In genomic region chr9:33297455-33297854, GRCh38 we compare ENCODE assay signal across 10 cellular contexts. TPM values are rescaled to one million over a fixed set of nuclear protein-coding genes. Genes with fewer than 3 reads are reported as not detected.
DNase-seq lines count a peak whose midpoint lies in the region; ATAC-seq, FAIRE-seq and TF ChIP-seq lines count a peak whose summit lies in the region.
"Had no signal": no experiment of that assay in that cellular context is flagged by ENCODE, and none has a peak within 500 bp of the region (broad histone marks: within the 10 kb centered on the region; RNA-seq: fewer than 3 reads in every experiment).

No MANE protein-coding gene starts in this region.

- no peak for TF ChIP-seq POLR2A in GM12878 (IDR thresholded peaks at IDR 0.05; ENCODE audit: low read depth, low read length)

- intact Hi-C loops in activated CD4-positive, alpha-beta T cell treated with anti-CD3 and anti-CD28 coated beads for 36 hours (cut with DNase I, micrococcal nuclease): loop anchor here in 1 of 2 experiments (10.0 kb wide), 3 partner anchors 877 to 1777 kb away; partner anchors contain the start of genes ACO1, FANCG, UBAP1 and VCP
- intact Hi-C loops in GM12878 (cut with micrococcal nuclease; ENCODE audit: unreplicated experiment): loop anchor here (10.0 kb wide), 1 partner anchor 133 kb away; the partner anchor contains the start of gene B4GALT1

- no peak overlapping the region; the same call in 1 of the 2 replicates for H3K9ac ChIP-seq in GM12878 (ENCODE audit: control insufficient read depth, insufficient read depth, low read length)

- peak; percentile 97 for FAIRE-seq in GM12878 (lab: Jason Lieb, UNC)
- FAIRE-seq in D721Med (lab: Jason Lieb, UNC): no peak

- H3K27me3 Mint-ChIP-seq in activated CD4-positive, alpha-beta T cell treated with anti-CD3 and anti-CD28 coated beads for 36 hours: no peaks in the 10 kb centered on the region
- H3K27me3 Mint-ChIP-seq in osteocyte (ENCODE audit: unreplicated experiment): no peaks in the 10 kb centered on the region

- RAD21 ChIA-PET in GM12878 (lab: Charles Lee; ENCODE audit: unreplicated experiment): interaction anchor here (1.2 to 2.9 kb wide), 2 partner anchors 10 to 176 kb away, joined by 3 to 13 read pairs; partner anchors contain the start of gene NOL6

- peak overlapping the region; percentile 23 for H3K4me3 Mint-ChIP-seq in activated CD4-positive, alpha-beta T cell treated with anti-CD3 and anti-CD28 coated beads for 36 hours
- no peak overlapping the region for H3K4me3 Mint-ChIP-seq in osteocyte (ENCODE audit: unreplicated experiment)

- in situ Hi-C loops in GM12878 (cut with MboI): loop anchor here (5.0 kb wide), 1 partner anchor 50 kb away; no protein-coding TSS in a partner anchor

- peak overlapping the region; percentile 77 for H3K27ac ChIP-seq in GM12878 (ENCODE audit: control insufficient read depth, insufficient read depth)

- TF ChIP-seq EP300 in GM12878 (IDR thresholded peaks at IDR 0.05; ENCODE audit: borderline replicate concordance in 1 of 2, control insufficient read depth in 1 of 2, low read depth in 2 of 2, low read length in 2 of 2): peak; percentile 24 to 43; a peak in 1 of 4 replicates

- DNase-seq in activated CD4-positive, alpha-beta T cell treated with anti-CD3 and anti-CD28 coated beads for 36 hours: peak; percentile 54
- DNase-seq in activated CD4-positive, alpha-beta T cell treated with anti-CD3 and anti-CD28 coated beads, Interleukin-2, amount 50 U/mL, for 1 hour: no peak
- DNase-seq in NCI-H1105 (lab: John Stamatoyannopoulos, UW) (peak; percentile 12), GM12878 (ENCODE audit: low read depth, low spot score) (peak; percentile 78), osteocyte (ENCODE audit: extremely low spot score, unreplicated experiment) (peak; percentile 25), D721Med (ENCODE audit: insufficient read length, low spot score) (no peak), mesenteric fat pad (ENCODE audit: low spot score) (no peak)

- peaks cover 84% of the 10 kb centered on the region for H3K79me2 ChIP-seq in GM12878 (ENCODE audit: control insufficient read depth, insufficient read depth, low read length)

- TF ChIP-seq RAD21 in GM12878 (IDR thresholded peaks at IDR 0.05; ENCODE audit: insufficient read depth, low read depth, low read length): no peak

- no peaks in the 10 kb centered on the region for H3K27me3 ChIP-seq in GM12878 (replicated peaks in 1 of 2; ENCODE audit: control insufficient read depth in 2 of 2, insufficient read depth in 2 of 2, low read length in 1 of 2)

- peak overlapping the region; percentile 67 for H3K4me3 ChIP-seq in GM12878

- H3K9me3 Mint-ChIP-seq in activated CD4-positive, alpha-beta T cell treated with anti-CD3 and anti-CD28 coated beads for 36 hours (ENCODE audit: low read depth): no peaks in the 10 kb centered on the region
- no peaks in the 10 kb centered on the region for H3K9me3 Mint-ChIP-seq in osteocyte (ENCODE audit: unreplicated experiment)

- CTCF ChIA-PET in activated CD4-positive, alpha-beta T cell treated with anti-CD3 and anti-CD28 coated beads for 36 hours (lab: Charles Lee): interaction anchor here (1.7 to 2.4 kb wide), 2 partner anchors 10 to 11 kb away, joined by 4 to 16 read pairs; no protein-coding TSS in a partner anchor
- CTCF ChIA-PET in GM12878 (lab: Yijun Ruan, JAX): interaction anchor here (1.0 to 3.6 kb wide), 4 partner anchors 11 to 176 kb away, joined by 3 to 32 read pairs (median 4); partner anchors contain the start of gene NOL6

- H3K4me2 ChIP-seq in GM12878 (ENCODE audit: control insufficient read depth, insufficient read depth): peak overlapping the region; percentile 90

- TF ChIP-seq CTCF in GM12878 (IDR thresholded peaks at IDR 0.05 in 2 of 3, conservative IDR thresholded peaks at IDR 0.05 in 1 of 3; ENCODE audit: control insufficient read depth in 2 of 3, extremely low read depth in 1 of 3, insufficient read depth in 1 of 3, low read depth in 3 of 3, low read length in 3 of 3) (no peak), osteocyte (IDR thresholded peaks at IDR 0.05) (no peak), D721Med (IDR thresholded peaks at IDR 0.05; ENCODE audit: insufficient read depth, missing control alignments) (no peak)

- H3K36me3 Mint-ChIP-seq in activated CD4-positive, alpha-beta T cell treated with anti-CD3 and anti-CD28 coated beads for 36 hours (ENCODE audit: low read depth): peaks cover 68% of the 10 kb centered on the region
- peaks cover 51% of the 10 kb centered on the region for H3K36me3 Mint-ChIP-seq in osteocyte (ENCODE audit: unreplicated experiment)

- no TSS peak for BruUV-seq in GM12878 (replicated peaks; lab: Mats Ljungman, UMichigan)

- H3K9me3 ChIP-seq in GM12878 (replicated peaks; ENCODE audit: control insufficient read depth, insufficient read depth, low read length): no peaks in the 10 kb centered on the region

- H4K20me1 ChIP-seq in GM12878 (ENCODE audit: control insufficient read depth, insufficient read depth): no peaks in the 10 kb centered on the region

- H3K4me1 ChIP-seq in GM12878 (ENCODE audit: control insufficient read depth, insufficient read depth, low read length): peaks cover 25% of the 10 kb centered on the region

- WGBS in GM12878 (ENCODE audit: insufficient coverage, insufficient replicate concordance, low lambda C conversion rate, missing lambda C conversion rate): 24% methylated on average over 1 of the region's 1 CpG

- peak; percentile 50 for ATAC-seq in activated CD4-positive, alpha-beta T cell treated with anti-CD3 and anti-CD28 coated beads for 36 hours
- ATAC-seq in HG02678 (IDR thresholded peaks at IDR 0.05; ENCODE audit: unreplicated experiment): peak; percentile 93
- ATAC-seq in GM12878: peak; percentile 86

- SMC1A ChIA-PET in GM12878 (lab: Charles Lee; ENCODE audit: uncharacterized antibody, unreplicated experiment): interaction anchor here (0.6 to 3.0 kb wide), 9 partner anchors 10 to 213 kb away, joined by 3 to 19 read pairs (median 3); no protein-coding TSS in a partner anchor

- no peak overlapping the region for H2AFZ ChIP-seq in GM12878 (ENCODE audit: control insufficient read depth, low read depth, low read length)

- peak overlapping the region; percentile 90 for H3K27ac Mint-ChIP-seq in activated CD4-positive, alpha-beta T cell treated with anti-CD3 and anti-CD28 coated beads for 36 hours
- peak overlapping the region; percentile 1 for H3K27ac Mint-ChIP-seq in osteocyte (ENCODE audit: unreplicated experiment)

- POLR2A ChIA-PET in activated CD4-positive, alpha-beta T cell treated with anti-CD3 and anti-CD28 coated beads for 36 hours (lab: Charles Lee): interaction anchor here (0.6 kb wide), 1 partner anchor 218 kb away, joined by 3 read pairs; no protein-coding TSS in a partner anchor
- POLR2A ChIA-PET in GM12878 (lab: Charles Lee): interaction anchor here (0.5 to 1.6 kb wide), 4 partner anchors 24 to 1773 kb away, joined by 3 to 7 read pairs (median 6); partner anchors contain the start of genes BAG1 and CHMP5

- H3K36me3 ChIP-seq in GM12878 (ENCODE audit: control insufficient read depth in 2 of 2, insufficient read depth in 2 of 2, low read length in 1 of 2): peaks cover 4 to 42% of the 10 kb centered on the region in 2 experiments; a peak in 3 of 4 replicates

- H3K4me1 Mint-ChIP-seq in activated CD4-positive, alpha-beta T cell treated with anti-CD3 and anti-CD28 coated beads for 36 hours: peaks cover 76% of the 10 kb centered on the region
- H3K4me1 Mint-ChIP-seq in osteocyte (ENCODE audit: unreplicated experiment): peaks cover 27% of the 10 kb centered on the region

RNA-seq across cellular contexts. Expression of gene NFX1, which starts 7.1 kb away (rescaled TPM):
- total RNA-seq in activated CD4-positive, alpha-beta T cell treated with anti-CD3 and anti-CD28 coated beads for 36 hours: 10 to 100 TPM; 31.2 to 33.7 TPM
- 106 and 126 TPM in 2 replicates for total RNA-seq in GM12878 (2013; cell fraction: nucleolus; rRNA removed)
- total RNA-seq in GM12878 (2014; rRNA removed) (31.7 and 33.0 TPM in 2 replicates), GM12878 (2014; rRNA removed; fragmentation: Illumina TruSeq; extraction: Trizol) (32.4 and 33.8 TPM in 2 replicates), GM12878 (2021) (32.6 and 37.7 TPM in 2 replicates), osteocyte (36.1 and 39.9 TPM in 2 replicates), mesenteric fat pad (39.1 TPM)
- 25.7 TPM for polyA plus RNA-seq in GM12878 (2011; ENCODE audit: low read depth)
- polyA plus RNA-seq in GM12878 (2011; rRNA removed) (43.6 and 44.2 TPM in 2 replicates), GM12878 (2014; fragmentation: Illumina TruSeq; extraction: Trizol) (44.4 and 46.0 TPM in 2 replicates), GM12878 (2014; fragmentation: Nextera tagmentation; extraction: Ambion mirVana) (10 to 100 TPM; 11.9 to 18.6 TPM), GM12878 (2014; rRNA removed) (33.0 and 34.6 TPM in 2 replicates), GM12878 (2016; fragmentation: Nextera tagmentation; extraction: Ambion mirVana) (10 to 100 TPM; 42.6 to 45.1 TPM)
- 46.4 and 50.9 TPM in 2 replicates for polyA plus RNA-seq in GM12878 (2011; cell fraction: cytosol; rRNA removed)
- 56.3 and 62.8 TPM in 2 replicates for polyA plus RNA-seq in GM12878 (2011; cell fraction: nucleus; rRNA removed)
- polyA plus RNA-seq in GM12878 (2012): 29.4 and 36.7 TPM in 2 replicates
- polyA minus RNA-seq in GM12878 (2011; rRNA and poly(A)+ RNA removed): 106 and 140 TPM in 2 replicates
- 19.8 and 30.7 TPM in 2 replicates for polyA minus RNA-seq in GM12878 (2011; cell fraction: cytosol; rRNA and poly(A)+ RNA removed)
- polyA minus RNA-seq in GM12878 (2011; cell fraction: nucleus; rRNA and poly(A)+ RNA removed): 34.7 and 50.5 TPM in 2 replicates

RNA-seq across cellular contexts. Expression of gene CHMP5, which starts 32.6 kb away (rescaled TPM):
- total RNA-seq in activated CD4-positive, alpha-beta T cell treated with anti-CD3 and anti-CD28 coated beads for 36 hours: 100 to 1,000 TPM; 102 to 106 TPM
- 27.2 and 29.5 TPM in 2 replicates for total RNA-seq in GM12878 (2013; cell fraction: nucleolus; rRNA removed)
- total RNA-seq in GM12878 (2014; rRNA removed) (40.3 and 55.7 TPM in 2 replicates), GM12878 (2014; rRNA removed; fragmentation: Illumina TruSeq; extraction: Trizol) (68.7 and 75.7 TPM in 2 replicates), GM12878 (2021) (50.6 and 56.7 TPM in 2 replicates), osteocyte (63.7 and 64.4 TPM in 2 replicates), mesenteric fat pad (52.0 TPM)
- 56.9 TPM for polyA plus RNA-seq in GM12878 (2011; ENCODE audit: low read depth)
- polyA plus RNA-seq in GM12878 (2011; rRNA removed) (179 and 312 TPM in 2 replicates), GM12878 (2014; fragmentation: Illumina TruSeq; extraction: Trizol) (79.0 and 91.5 TPM in 2 replicates), GM12878 (2014; fragmentation: Nextera tagmentation; extraction: Ambion mirVana) (100 to 1,000 TPM; 121 to 152 TPM), GM12878 (2014; rRNA removed) (41.8 and 65.1 TPM in 2 replicates), GM12878 (2016; fragmentation: Nextera tagmentation; extraction: Ambion mirVana) (10 to 100 TPM; 78.3 to 83.8 TPM)
- 51.2 and 60.3 TPM in 2 replicates for polyA plus RNA-seq in GM12878 (2011; cell fraction: cytosol; rRNA removed)
- polyA plus RNA-seq in GM12878 (2011; cell fraction: nucleus; rRNA removed): 56.1 and 66.1 TPM in 2 replicates
- 63.1 and 86.9 TPM in 2 replicates for polyA plus RNA-seq in GM12878 (2012)
- polyA minus RNA-seq in GM12878 (2011; rRNA and poly(A)+ RNA removed): 28.8 and 52.7 TPM in 2 replicates
- 18.2 and 24.5 TPM in 2 replicates for polyA minus RNA-seq in GM12878 (2011; cell fraction: cytosol; rRNA and poly(A)+ RNA removed)
- polyA minus RNA-seq in GM12878 (2011; cell fraction: nucleus; rRNA and poly(A)+ RNA removed): 9.8 and 20.5 TPM in 2 replicates

RNA-seq across cellular contexts. Expression of gene BAG1, which starts 32.9 kb away (rescaled TPM):
- total RNA-seq in activated CD4-positive, alpha-beta T cell treated with anti-CD3 and anti-CD28 coated beads for 36 hours: 10 to 100 TPM; 47.9 to 65.8 TPM
- 43.3 and 52.7 TPM in 2 replicates for total RNA-seq in GM12878 (2013; cell fraction: nucleolus; rRNA removed)
- 46.3 and 50.0 TPM in 2 replicates for total RNA-seq in GM12878 (2014; rRNA removed)
- total RNA-seq in GM12878 (2014; rRNA removed; fragmentation: Illumina TruSeq; extraction: Trizol): 67.9 and 72.1 TPM in 2 replicates
- total RNA-seq in GM12878 (2021): 120 and 121 TPM in 2 replicates
- 56.0 TPM for polyA plus RNA-seq in GM12878 (2011; ENCODE audit: low read depth)
- 43.9 and 54.3 TPM in 2 replicates for polyA plus RNA-seq in GM12878 (2011; rRNA removed)
- 28.7 and 38.7 TPM in 2 replicates for polyA plus RNA-seq in GM12878 (2011; cell fraction: cytosol; rRNA removed)
- polyA plus RNA-seq in GM12878 (2011; cell fraction: nucleus; rRNA removed): 28.4 and 37.7 TPM in 2 replicates
- 51.5 and 53.4 TPM in 2 replicates for polyA plus RNA-seq in GM12878 (2012)
- 60.8 and 65.6 TPM in 2 replicates for polyA plus RNA-seq in GM12878 (2014; fragmentation: Illumina TruSeq; extraction: Trizol)
- 10 to 100 TPM; 11.6 to 43.8 TPM for polyA plus RNA-seq in GM12878 (2014; fragmentation: Nextera tagmentation; extraction: Ambion mirVana)
- 107 and 115 TPM in 2 replicates for polyA plus RNA-seq in GM12878 (2014; rRNA removed)
- polyA plus RNA-seq in GM12878 (2016; fragmentation: Nextera tagmentation; extraction: Ambion mirVana): 100 to 1,000 TPM; 120 to 135 TPM
- 24.5 and 25.2 TPM in 2 replicates for polyA minus RNA-seq in GM12878 (2011; rRNA and poly(A)+ RNA removed)
- 11.5 and 14.2 TPM in 2 replicates for polyA minus RNA-seq in GM12878 (2011; cell fraction: cytosol; rRNA and poly(A)+ RNA removed)
- 27.7 and 54.5 TPM in 2 replicates for polyA minus RNA-seq in GM12878 (2011; cell fraction: nucleus; rRNA and poly(A)+ RNA removed)
- 64.5 and 73.9 TPM in 2 replicates for total RNA-seq in osteocyte
- 131 TPM for total RNA-seq in mesenteric fat pad

RNA-seq across cellular contexts. Expression of gene SPINK4, which starts 57.5 kb away (rescaled TPM):
- total RNA-seq in activated CD4-positive, alpha-beta T cell treated with anti-CD3 and anti-CD28 coated beads for 36 hours: not detected
- not detected in 2 replicates for total RNA-seq in GM12878 (2013; cell fraction: nucleolus; rRNA removed)
- not detected in 2 replicates for total RNA-seq in GM12878 (2014; rRNA removed)
- total RNA-seq in GM12878 (2014; rRNA removed; fragmentation: Illumina TruSeq; extraction: Trizol): not detected in 2 replicates
- total RNA-seq in GM12878 (2021): not detected in 2 replicates
- not detected for polyA plus RNA-seq in GM12878 (2011; ENCODE audit: low read depth)
- not detected in 2 replicates for polyA plus RNA-seq in GM12878 (2011; rRNA removed)
- not detected in 2 replicates for polyA plus RNA-seq in GM12878 (2011; cell fraction: cytosol; rRNA removed)
- not detected in 2 replicates for polyA plus RNA-seq in GM12878 (2011; cell fraction: nucleus; rRNA removed)
- not detected in 2 replicates for polyA plus RNA-seq in GM12878 (2012)
- not detected in 2 replicates for polyA plus RNA-seq in GM12878 (2014; fragmentation: Illumina TruSeq; extraction: Trizol)
- polyA plus RNA-seq in GM12878 (2014; fragmentation: Nextera tagmentation; extraction: Ambion mirVana): not detected
- not detected in 2 replicates for polyA plus RNA-seq in GM12878 (2014; rRNA removed)
- polyA plus RNA-seq in GM12878 (2016; fragmentation: Nextera tagmentation; extraction: Ambion mirVana): not detected
- polyA minus RNA-seq in GM12878 (2011; rRNA and poly(A)+ RNA removed): not detected in 2 replicates
- 6.7 and 35.7 TPM in 2 replicates for polyA minus RNA-seq in GM12878 (2011; cell fraction: cytosol; rRNA and poly(A)+ RNA removed)
- polyA minus RNA-seq in GM12878 (2011; cell fraction: nucleus; rRNA and poly(A)+ RNA removed): 1.8 TPM in 1 of 2 replicates, not detected in the other
- total RNA-seq in osteocyte: not detected in 2 replicates
- not detected for total RNA-seq in mesenteric fat pad
- polyA plus RNA-seq: AG04450, liver had no signal

Comparison
In these comparisons a context has a peak if more than half of its experiments do, and no peak if none do; other contexts are left out.
1. DNase-seq: peak in activated CD4-positive, alpha-beta T cell treated with anti-CD3 and anti-CD28 coated beads for 36 hours (single experiment), NCI-H1105 (single experiment), GM12878 (single experiment) and osteocyte (single experiment); none in activated CD4-positive, alpha-beta T cell treated with anti-CD3 and anti-CD28 coated beads, Interleukin-2, amount 50 U/mL, for 1 hour (single experiment), D721Med (single experiment) and mesenteric fat pad (single experiment).
2. Peak in every context shown above with its lines, with median percentiles within 50 percentile points of each other: ATAC-seq.